35 cellular contexts compared by ENCODE assay signal in the genomic region with DNA sequence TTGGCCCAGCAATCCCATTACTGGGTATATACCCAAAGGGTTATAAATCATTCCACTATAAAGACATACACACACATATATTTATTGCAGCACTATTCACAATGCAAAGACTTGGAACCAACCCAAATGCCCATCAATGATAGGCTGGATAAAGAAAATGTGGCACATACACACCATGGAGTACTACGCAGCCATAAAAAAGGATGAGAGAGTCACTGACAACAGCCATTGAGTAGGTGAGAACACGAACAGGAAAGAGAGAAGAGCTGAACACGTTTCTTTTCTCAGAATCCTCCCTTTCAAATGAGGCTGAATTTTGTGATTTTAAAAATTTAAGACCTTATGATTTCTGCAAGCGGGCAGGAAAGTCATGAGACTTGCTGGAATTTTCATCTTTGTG.
"Had no signal": no experiment of that assay in that cellular context is flagged by ENCODE, and none has a peak within 500 bp of the region (broad histone marks: within the 10 kb centered on the region; RNA-seq: fewer than 3 reads in every experiment).

No MANE protein-coding gene starts in this region.

- DNase-seq: Karpas-422, Kasumi-1, MG63, MM.1S, MV-4-11, NCI-H1092, NCI-H1092 treated with DMSO at 0.1 percent for 48 hours, NCI-H1105, NCI-H1105 treated with DMSO at 0.1 percent for 48 hours, NCI-H1417, NCI-H1417 treated with DMSO at 0.1 percent for 48 hours, NCI-H1436, NCI-H1436 treated with DMSO at 0.1 percent for 48 hours, NCI-H146, NCI-H1694, NCI-H1694 treated with DMSO at 0.1 percent for 48 hours, NCI-H187, NCI-H187 treated with DMSO at 0.1 percent for 48 hours, NCI-H1930, NCI-H2029, NCI-H2029 treated with DMSO at 0.1 percent for 48 hours, NCI-H2081, NCI-H2081 treated with DMSO at 0.1 percent for 48 hours, NCI-H2107, NCI-H2171, NCI-H2171 treated with DMSO at 0.1 percent for 48 hours, NCI-H2227 treated with DMSO at 0.1 percent for 48 hours, NCI-H226, NCI-H345, NCI-H446, NCI-H446 treated with DMSO at 0.1 percent for 48 hours, NCI-H510A, NCI-H510A treated with DMSO at 0.1 percent for 48 hours, NCI-H524, NCI-H524 treated with DMSO at 0.1 percent for 48 hours had no signal

- H3K36me3 ChIP-seq: MG63 had no signal

- H3K4me3 ChIP-seq: MG63 had no signal
